ENCODE assay signal across 34 cellular contexts in genomic region chr9:5871785-5872184, GRCh38. TPM values are rescaled to one million over a fixed set of nuclear protein-coding genes. Genes with fewer than 3 reads are reported as not detected.
A peak's percentile ranks its signal among the peaks of the same experiment; 100 is the strongest.
DNase-seq lines count a peak whose midpoint lies in the region; ATAC-seq, FAIRE-seq and TF ChIP-seq lines count a peak whose summit lies in the region.
"Had no signal": no experiment of that assay in that cellular context is flagged by ENCODE, and none has a peak within 500 bp of the region (broad histone marks: within the 10 kb centered on the region; RNA-seq: fewer than 3 reads in every experiment).

No MANE protein-coding gene starts in this region.

- H3K9ac ChIP-seq in endothelial cell of umbilical vein (replicated peaks; ENCODE audit: extremely low read depth, insufficient read depth, low read length) (no peak overlapping the region), mesenchymal stem cell (ENCODE audit: low read length) (no peak overlapping the region)

- intact Hi-C loops in breast epithelium (cut with DNase I; ENCODE audit: low total_unique reads): no loop called here
- intact Hi-C loops in endothelial cell of umbilical vein (cut with micrococcal nuclease): no loop called here

- H3K18ac ChIP-seq in mesenchymal stem cell (ENCODE audit: low read depth in 1 of 2, low read length in 2 of 2): peak overlapping the region in 1 of 2 experiments; percentile 61

- dilution Hi-C loops in endothelial cell of umbilical vein (cut with MboI; ENCODE audit: extremely low pct_ligation_motif_present, low sequenced_read_pairs): no loop called here

- no peak overlapping the region for H4K8ac ChIP-seq in mesenchymal stem cell (ENCODE audit: low read length)

- H3K36me3 ChIP-seq in breast epithelium (no peaks in the 10 kb centered on the region), endothelial cell of umbilical vein (ENCODE audit: control insufficient read depth in 2 of 2, extremely low read depth in 1 of 2, insufficient read depth in 2 of 2, low read length in 2 of 2) (no peaks in the 10 kb centered on the region), mesenchymal stem cell (ENCODE audit: control insufficient read depth in 1 of 2, insufficient read depth in 2 of 2, low read depth in 1 of 2, low read length in 2 of 2) (no peaks in the 10 kb centered on the region)
- H3K36me3 ChIP-seq: Peyer's patch, upper lobe of left lung had no signal

- 29% methylated on average over 2 of the region's 2 CpGs for WGBS in mesenchymal stem cell

- BruUV-seq in endothelial cell of umbilical vein (replicated peaks; lab: Mats Ljungman, UMichigan): no TSS peak

- no peaks in the 10 kb centered on the region for H3K79me1 ChIP-seq in mesenchymal stem cell (replicated peaks; ENCODE audit: low read length, poor library complexity, severe bottlenecking)

- H3K27ac ChIP-seq in breast epithelium: peak overlapping the region in 1 of 2 donors; percentile 32
- H3K27ac ChIP-seq in endothelial cell of umbilical vein (ENCODE audit: insufficient read depth, low read depth, low read length): no peak overlapping the region
- no peak overlapping the region for H3K27ac ChIP-seq in mesenchymal stem cell (ENCODE audit: low read length, poor library complexity, severe bottlenecking)
- H3K27ac ChIP-seq: foreskin keratinocyte, heart right ventricle, HL-60, Peyer's patch had no signal

- DNase-seq in T47D (ENCODE audit: low read depth in 1 of 2, low spot score in 1 of 2) (peak; percentile 13 to 46), breast epithelium (ENCODE audit: low spot score in 2 of 2) (no peak), endothelial cell of umbilical vein (ENCODE audit: low read depth, low spot score) (peak; percentile 17), mesenchymal stem cell (no peak), amygdala (lab: John Stamatoyannopoulos, UW) (no peak)
- DNase-seq: 8988T; activated CD4-positive, alpha-beta T cell treated with anti-CD3 and anti-CD28 coated beads for 48 hours; Caco-2; DMS79; effector CD8-positive, alpha-beta T cell; erythroblast; foreskin keratinocyte; H9; heart right ventricle; NCI-H1417 treated with DMSO at 0.1 percent for 48 hours; NCI-H2029 treated with DMSO at 0.1 percent for 48 hours; NCI-H2227 treated with DMSO at 0.1 percent for 48 hours; NCI-H69; Peyer's patch; SHP77; T1000; upper lobe of left lung had no signal

- H3K4me2 ChIP-seq in endothelial cell of umbilical vein (ENCODE audit: insufficient read depth, low read length) (no peak overlapping the region), mesenchymal stem cell (ENCODE audit: low read length, poor library complexity, severe bottlenecking) (no peak overlapping the region)

- no peak overlapping the region for H2BK5ac ChIP-seq in mesenchymal stem cell (ENCODE audit: low read depth, low read length, poor library complexity, severe bottlenecking)

- FAIRE-seq in endothelial cell of umbilical vein (lab: Jason Lieb, UNC): no peak
- FAIRE-seq: colon had no signal

- CTCF ChIA-PET in endothelial cell of umbilical vein (lab: Charles Lee): interaction anchor here (1.5 kb wide), 1 partner anchor 8 kb away, joined by 4 read pairs; no protein-coding TSS in a partner anchor

- H2BK120ac ChIP-seq in mesenchymal stem cell (ENCODE audit: low read depth, low read length): peak overlapping the region; percentile 35

- POLR2A ChIA-PET in endothelial cell of umbilical vein (lab: Charles Lee): no interaction called here

- H2AFZ ChIP-seq in endothelial cell of umbilical vein (ENCODE audit: low read depth, low read length): no peak overlapping the region
- H2AFZ ChIP-seq in mesenchymal stem cell (ENCODE audit: low read depth, low read length): peak overlapping the region; percentile 23

- H3K4me3 ChIP-seq in breast epithelium: no peak overlapping the region
- no peak overlapping the region for H3K4me3 ChIP-seq in endothelial cell of umbilical vein (replicated peaks in 1 of 3; ENCODE audit: insufficient read depth in 1 of 3, low read depth in 1 of 3, low read length in 3 of 3)
- H3K4me3 ChIP-seq in mesenchymal stem cell (ENCODE audit: insufficient read depth in 1 of 2, low read depth in 1 of 2, low read length in 2 of 2): no peak overlapping the region
- H3K4me3 ChIP-seq: heart right ventricle, Peyer's patch, upper lobe of left lung had no signal

- TF ChIP-seq CTCF in breast epithelium (IDR thresholded peaks at IDR 0.05) (no peak), endothelial cell of umbilical vein (IDR thresholded peaks at IDR 0.05; ENCODE audit: extremely low read depth in 1 of 2, insufficient read depth in 1 of 2, low read depth in 1 of 2, low read length in 2 of 2) (no peak)

- in situ Hi-C loops in T47D (cut with HindIII; ENCODE audit: low pct_unique_long_range_greater_than_20kb, low sequenced_read_pairs): no loop called here

- H3K9me3 ChIP-seq in breast epithelium: no peaks in the 10 kb centered on the region
- H3K9me3 ChIP-seq in endothelial cell of umbilical vein (replicated peaks; ENCODE audit: control insufficient read depth, insufficient read depth, low read length): no peaks in the 10 kb centered on the region
- H3K9me3 ChIP-seq in mesenchymal stem cell (ENCODE audit: control insufficient read depth, low read length): no peaks in the 10 kb centered on the region
- H3K9me3 ChIP-seq: Caco-2, heart right ventricle, Peyer's patch, upper lobe of left lung had no signal

- H2BK15ac ChIP-seq in mesenchymal stem cell (ENCODE audit: low read depth, poor library complexity, severe bottlenecking): no peak overlapping the region

- H2BK12ac ChIP-seq in mesenchymal stem cell (ENCODE audit: low read length in 2 of 2): no peak overlapping the region

- H2AK5ac ChIP-seq in mesenchymal stem cell (ENCODE audit: low read length, severe bottlenecking): no peak overlapping the region

- no peak overlapping the region for H3K4ac ChIP-seq in mesenchymal stem cell (ENCODE audit: low read depth in 1 of 2, low read length in 2 of 2)

- no peak overlapping the region for H3K14ac ChIP-seq in mesenchymal stem cell (ENCODE audit: low read length in 2 of 2)

- ATAC-seq in GM19452 (IDR thresholded peaks at IDR 0.05; ENCODE audit: unreplicated experiment) (no peak), GM21423 (IDR thresholded peaks at IDR 0.05; ENCODE audit: unreplicated experiment) (no peak), HG02885 (IDR thresholded peaks at IDR 0.05; ENCODE audit: poor library complexity, unreplicated experiment) (no peak)
- ATAC-seq: foreskin keratinocyte; heart right ventricle; stimulated activated memory B cell treated with anti-CD40 and anti-IgM and Interleukin-4, amounts not matched to agents 10 μg/mL and 1 μg/mL and 100 μg/mL, for 72 hours had no signal

- H3K4me1 ChIP-seq in breast epithelium: no peaks in the 10 kb centered on the region
- H3K4me1 ChIP-seq in endothelial cell of umbilical vein (ENCODE audit: control insufficient read depth, extremely low read depth, insufficient read depth, low read length): no peaks in the 10 kb centered on the region
- peaks cover 2% of the 10 kb centered on the region for H3K4me1 ChIP-seq in mesenchymal stem cell (ENCODE audit: control insufficient read depth, insufficient read depth, low read depth, low read length)
- H3K4me1 ChIP-seq: foreskin keratinocyte, heart right ventricle, Peyer's patch, upper lobe of left lung had no signal

- H3K79me2 ChIP-seq in endothelial cell of umbilical vein (ENCODE audit: control insufficient read depth, insufficient read depth, low read length): no peaks in the 10 kb centered on the region

- no peak overlapping the region for H3K23ac ChIP-seq in mesenchymal stem cell (ENCODE audit: low read length in 2 of 2)

- TF ChIP-seq POLR2A in breast epithelium (IDR thresholded peaks at IDR 0.05) (no peak), endothelial cell of umbilical vein (IDR thresholded peaks at IDR 0.05; ENCODE audit: low read depth, low read length) (no peak)

- H4K20me1 ChIP-seq in endothelial cell of umbilical vein (replicated peaks; ENCODE audit: control insufficient read depth, extremely low read depth, insufficient read depth, low read length): no peaks in the 10 kb centered on the region

- H3K9me1 ChIP-seq in endothelial cell of umbilical vein (replicated peaks; ENCODE audit: control insufficient read depth, extremely low read depth, insufficient read depth, low read length): no peaks in the 10 kb centered on the region

- H3K27me3 ChIP-seq in breast epithelium (no peaks in the 10 kb centered on the region), endothelial cell of umbilical vein (ENCODE audit: control insufficient read depth in 2 of 2, insufficient read depth in 2 of 2, low read length in 2 of 2) (no peaks in the 10 kb centered on the region), mesenchymal stem cell (ENCODE audit: control insufficient read depth in 1 of 2, insufficient read depth in 1 of 2, low read length in 2 of 2) (no peaks in the 10 kb centered on the region)
- H3K27me3 ChIP-seq: foreskin keratinocyte, heart right ventricle, Peyer's patch, upper lobe of left lung had no signal

- H4K91ac ChIP-seq in mesenchymal stem cell (ENCODE audit: low read length): no peak overlapping the region

TF ChIP-seq in endothelial cell of umbilical vein, 7 proteins besides CTCF, POLR2A, EP300 and RAD21 (continues in another document):
- TF ChIP-seq FOS (IDR thresholded peaks at IDR 0.05; ENCODE audit: borderline replicate concordance, insufficient read depth, low read length) (no peak), MYC (IDR thresholded peaks at IDR 0.05; ENCODE audit: low read depth, low read length) (no peak)

RNA-seq across cellular contexts. Expression of gene MLANA, which starts 18.9 kb away (rescaled TPM):
- not detected for total RNA-seq in breast epithelium
- total RNA-seq in endothelial cell of umbilical vein: not detected in 2 replicates
- polyA plus RNA-seq in endothelial cell of umbilical vein: not detected in 2 replicates
- polyA plus RNA-seq in endothelial cell of umbilical vein (2011; cell fraction: cytosol; rRNA removed): not detected in 2 replicates
- polyA plus RNA-seq in endothelial cell of umbilical vein (2011; cell fraction: nucleus; rRNA removed): not detected in 2 replicates
- 0.34 and 0.50 TPM in 2 replicates for polyA plus RNA-seq in endothelial cell of umbilical vein (2012)
- not detected in 2 replicates for polyA minus RNA-seq in endothelial cell of umbilical vein
- not detected for polyA minus RNA-seq in endothelial cell of umbilical vein (2011; cell fraction: cytosol; rRNA and poly(A)+ RNA removed)
- not detected in 2 replicates for polyA minus RNA-seq in endothelial cell of umbilical vein (2011; cell fraction: nucleus; rRNA and poly(A)+ RNA removed)
- polyA plus RNA-seq in mesenchymal stem cell (2013, experiment 1 of 2): not detected
- polyA plus RNA-seq in mesenchymal stem cell (2013, experiment 2 of 2): not detected
- total RNA-seq: activated T-helper 2 cell treated with anti-CD3 and anti-CD28 coated beads, Interferon-gamma antibody, Interleukin-2, Interleukin-4, amounts not matched to agents 10 μg/mL and 5 μg/mL and 100 μg/mL, durations not matched to agents 14 hours and 24 hours and 36 hours; Caco-2; foreskin keratinocyte; H9; heart right ventricle; kidney epithelial cell; osteocyte; Peyer's patch; skeletal muscle tissue; subcutaneous adipose tissue; upper lobe of left lung had no signal
- polyA plus RNA-seq: CD14-positive monocyte, foreskin keratinocyte, heart right ventricle had no signal

RNA-seq across cellular contexts. Expression of gene ERMP1, which starts 38.9 kb away (rescaled TPM):
- 10 to 100 TPM; 12.6 to 39.2 (median 34.1) TPM for total RNA-seq in breast epithelium
- 16.6 and 20.1 TPM in 2 replicates for total RNA-seq in endothelial cell of umbilical vein
- 7.7 and 9.7 TPM in 2 replicates for polyA plus RNA-seq in endothelial cell of umbilical vein
- polyA plus RNA-seq in endothelial cell of umbilical vein (2011; cell fraction: cytosol; rRNA removed): 7.7 and 8.1 TPM in 2 replicates
- polyA plus RNA-seq in endothelial cell of umbilical vein (2011; cell fraction: nucleus; rRNA removed): 9.6 and 12.5 TPM in 2 replicates
- polyA plus RNA-seq in endothelial cell of umbilical vein (2012): 14.5 and 18.2 TPM in 2 replicates
- polyA minus RNA-seq in endothelial cell of umbilical vein: 25.8 and 26.4 TPM in 2 replicates
- 30.8 TPM for polyA minus RNA-seq in endothelial cell of umbilical vein (2011; cell fraction: cytosol; rRNA and poly(A)+ RNA removed)
- polyA minus RNA-seq in endothelial cell of umbilical vein (2011; cell fraction: nucleus; rRNA and poly(A)+ RNA removed): 12.8 and 18.5 TPM in 2 replicates
- polyA plus RNA-seq in mesenchymal stem cell (2013, experiment 1 of 2): 28.3 TPM
- 29.1 TPM for polyA plus RNA-seq in mesenchymal stem cell (2013, experiment 2 of 2)

Comparison
In these comparisons a context has a peak if more than half of its experiments do, and no peak if none do; other contexts are left out.
1. DNase-seq: peak in T47D (2 of 2) and endothelial cell of umbilical vein (single experiment); none in breast epithelium (0 of 2), mesenchymal stem cell (single experiment) and amygdala (0 of 56).